In genomic region chr5:38968665-38969064, GRCh38 we compare ENCODE assay signal across 26 cellular contexts.
DNase-seq lines count a peak whose midpoint lies in the region; ATAC-seq, FAIRE-seq and TF ChIP-seq lines count a peak whose summit lies in the region.
"Had no signal": no experiment of that assay in that cellular context is flagged by ENCODE, and none has a peak within 500 bp of the region (broad histone marks: within the 10 kb centered on the region; RNA-seq: fewer than 3 reads in every experiment).

No MANE protein-coding gene starts in this region.

- no peak overlapping the region for H3K4me2 ChIP-seq in smooth muscle cell

- H3K27me3 ChIP-seq in RWPE2 (ENCODE audit: insufficient read depth, poor library complexity, severe bottlenecking) = no peaks in the 10 kb centered on the region
- H3K27me3 ChIP-seq in smooth muscle cell (ENCODE audit: low read depth) = no peaks in the 10 kb centered on the region

- H3K4me3 ChIP-seq in RWPE2 (ENCODE audit: severe bottlenecking) = no peak overlapping the region
- no peak overlapping the region for H3K4me3 ChIP-seq in smooth muscle cell
- no peak overlapping the region for H3K4me3 ChIP-seq in foreskin fibroblast (ENCODE audit: low read depth in 1 of 2, low read length in 2 of 2)

- H3K9me3 ChIP-seq in RWPE2 (ENCODE audit: severe bottlenecking) = no peaks in the 10 kb centered on the region
- H3K9me3 ChIP-seq in smooth muscle cell (replicated peaks; ENCODE audit: low read depth) = no peaks in the 10 kb centered on the region
- H3K9me3 ChIP-seq: Caco-2 had no signal

- H3F3A ChIP-seq in smooth muscle cell (ENCODE audit: low read depth) = no peaks in the 10 kb centered on the region

- TF ChIP-seq CTCF in RWPE2 (IDR thresholded peaks at IDR 0.05; ENCODE audit: poor library complexity, severe bottlenecking) = no peak
- no peak for TF ChIP-seq CTCF in smooth muscle cell (IDR thresholded peaks at IDR 0.05; ENCODE audit: borderline replicate concordance, insufficient read depth, poor library complexity, severe bottlenecking)
- no peak for TF ChIP-seq CTCF in foreskin fibroblast (IDR thresholded peaks at IDR 0.05; ENCODE audit: low read depth, low read length)

- peak; percentile 41; the same call in 1 of the 3 replicates for ATAC-seq in RWPE2 (ENCODE audit: low read depth)
- ATAC-seq: CD8-positive, alpha-beta T cell; HCT116; Panc1 had no signal

- H3K36me3 ChIP-seq in RWPE2 (ENCODE audit: low read depth) (peaks cover 73% of the 10 kb centered on the region), smooth muscle cell (ENCODE audit: low read depth) (peaks cover 13% of the 10 kb centered on the region)

- peak; percentile 56 for FAIRE-seq in urothelium cell line (lab: Jason Lieb, UNC)
- FAIRE-seq: GM18507 had no signal

- DNase-seq in DMS 273 (lab: John Stamatoyannopoulos, UW; ENCODE audit: unreplicated experiment) (peak; percentile 1), DMS 273 treated with DMSO at 0.1 percent for 48 hours (lab: John Stamatoyannopoulos, UW) (no peak), RWPE2 (ENCODE audit: low spot score) (no peak), glomerular visceral epithelial cell (ENCODE audit: extremely low spot score) (peak; percentile 2), urothelium cell line (ENCODE audit: low spot score) (no peak), GM19240 (ENCODE audit: insufficient read length, low spot score) (no peak), smooth muscle cell (lab: John Stamatoyannopoulos, UW; ENCODE audit: unreplicated experiment) (no peak), foreskin fibroblast (no peak)
- DNase-seq: CD8-positive, alpha-beta T cell; DMS79 treated with DMSO at 0.1 percent for 48 hours; NCI-H1092; NCI-H1417 treated with DMSO at 0.1 percent for 48 hours; NCI-H1694 treated with DMSO at 0.1 percent for 48 hours; NCI-H2081; NCI-H2171; NCI-H226; NCI-H510A; NCI-H69; SHP77 treated with DMSO at 0.1 percent for 48 hours had no signal

- no peaks in the 10 kb centered on the region for H4K20me1 ChIP-seq in smooth muscle cell (ENCODE audit: low read depth)

- no peak overlapping the region for H3K27ac ChIP-seq in RWPE2 (ENCODE audit: poor library complexity, severe bottlenecking)
- H3K27ac ChIP-seq in smooth muscle cell (ENCODE audit: low read depth) = no peak overlapping the region
- H3K27ac ChIP-seq: 22Rv1, C4-2B, RWPE1 had no signal

- no peaks in the 10 kb centered on the region for H3K79me2 ChIP-seq in smooth muscle cell (ENCODE audit: low read depth)

- WGBS in smooth muscle cell (ENCODE audit: low lambda C conversion rate) = 96% methylated on average over 5 of the region's 5 CpGs

- H3K4me1 ChIP-seq in RWPE2 (ENCODE audit: insufficient read depth, poor library complexity, severe bottlenecking) = no peaks in the 10 kb centered on the region
- H3K4me1 ChIP-seq in smooth muscle cell (ENCODE audit: low read depth) = no peaks in the 10 kb centered on the region
- H3K4me1 ChIP-seq: Caco-2 had no signal

- no peak overlapping the region for H2AFZ ChIP-seq in smooth muscle cell (ENCODE audit: low read depth)

- H3K9ac ChIP-seq in smooth muscle cell (ENCODE audit: low read depth) = no peak overlapping the region

Comparison
In these comparisons a context has a peak if more than half of its experiments do, and no peak if none do; other contexts are left out.
1. DNase-seq: peak in DMS 273 (single experiment) and glomerular visceral epithelial cell (single experiment); none in DMS 273 treated with DMSO at 0.1 percent for 48 hours (single experiment), RWPE2 (single experiment), urothelium cell line (single experiment), GM19240 (single experiment), smooth muscle cell (single experiment) and foreskin fibroblast (0 of 2).